1 cellular context compared by ENCODE assay signal in genomic region chr20:46377532-46377931, GRCh38.
TF ChIP-seq lines count a peak whose summit lies in the region.

No MANE protein-coding gene starts in this region.

TF ChIP-seq in K562, 482 proteins besides CTCF, POLR2A, EP300 and RAD21:
- no peak for TF ChIP-seq ZKSCAN8 (CRISPR knock-in tag; IDR thresholded peaks at IDR 0.05)
- TF ChIP-seq FOXJ3 (CRISPR knock-in tag; IDR thresholded peaks at IDR 0.05) = no peak
- TF ChIP-seq ZZZ3 (IDR thresholded peaks at IDR 0.05) = no peak
- no peak for TF ChIP-seq REST (CRISPR knock-in tag; IDR thresholded peaks at IDR 0.05; ENCODE audit: low read depth)
- no peak for TF ChIP-seq ELK1 (CRISPR knock-in tag; IDR thresholded peaks at IDR 0.05)
- no peak for TF ChIP-seq EHMT2 (IDR thresholded peaks at IDR 0.05)
- no peak for TF ChIP-seq SMARCA4 (IDR thresholded peaks at IDR 0.05)
- no peak for TF ChIP-seq HMGXB4 (CRISPR knock-in tag; IDR thresholded peaks at IDR 0.05)
- no peak for TF ChIP-seq ZMIZ1 (IDR thresholded peaks at IDR 0.05; ENCODE audit: low read depth in 2 of 2, low read length in 2 of 2)
- TF ChIP-seq RNF219 (CRISPR knock-in tag; IDR thresholded peaks at IDR 0.05) = no peak
- TF ChIP-seq HIVEP1 (CRISPR knock-in tag; IDR thresholded peaks at IDR 0.05) = no peak
- no peak for TF ChIP-seq CHD1 (IDR thresholded peaks at IDR 0.05; ENCODE audit: low read length)
